In the genomic region with DNA sequence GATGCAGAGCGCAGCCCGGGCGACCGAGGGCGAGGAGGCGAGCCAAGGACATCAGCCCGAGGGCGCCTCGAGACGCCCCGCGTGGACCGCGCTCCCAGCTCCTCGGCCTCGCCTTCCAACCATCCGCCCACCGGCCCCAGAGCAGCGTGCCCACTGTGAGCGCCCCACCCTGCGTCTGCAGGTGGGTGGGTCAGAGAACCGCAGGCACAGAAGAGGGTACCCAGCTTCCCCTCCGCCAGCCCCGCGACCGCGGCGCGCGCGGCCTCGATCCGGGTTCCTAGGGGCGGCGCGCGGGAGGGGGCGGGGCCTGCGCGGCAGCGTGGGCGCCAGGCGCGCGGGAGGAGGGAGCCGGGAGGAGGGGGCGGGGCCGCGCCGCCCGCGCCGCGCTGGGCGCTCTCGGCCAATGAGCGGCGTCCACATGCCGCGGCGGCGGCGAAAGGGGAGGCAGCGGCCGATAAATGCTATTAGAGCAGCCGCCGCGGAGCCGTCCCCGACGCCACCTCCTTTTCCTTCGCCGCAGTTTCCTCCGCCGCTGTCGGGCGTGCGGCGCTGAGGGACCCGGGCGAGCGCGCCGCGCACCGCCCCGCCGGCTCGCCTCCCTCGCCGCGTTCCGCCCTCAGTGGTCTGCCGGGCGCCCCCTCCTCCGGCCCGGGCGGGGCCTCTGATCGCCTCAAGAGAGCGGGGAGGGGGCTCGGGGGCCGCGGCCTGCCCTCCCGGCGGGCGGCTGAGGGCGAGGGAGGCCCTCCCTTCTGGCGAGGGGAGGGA, we compare ENCODE assay signal across 1 cellular context.
TF ChIP-seq lines count a peak whose summit lies in the region.

A gene (plus strand): TSS at position 464 of the 765 bp plus-strand sequence. CDS start 543 bp downstream, outside the sequence.

TF ChIP-seq in HepG2, 621 proteins besides CTCF, POLR2A, EP300 and RAD21 (continued from another document and continues in another):
- TF ChIP-seq, protein P1, sequence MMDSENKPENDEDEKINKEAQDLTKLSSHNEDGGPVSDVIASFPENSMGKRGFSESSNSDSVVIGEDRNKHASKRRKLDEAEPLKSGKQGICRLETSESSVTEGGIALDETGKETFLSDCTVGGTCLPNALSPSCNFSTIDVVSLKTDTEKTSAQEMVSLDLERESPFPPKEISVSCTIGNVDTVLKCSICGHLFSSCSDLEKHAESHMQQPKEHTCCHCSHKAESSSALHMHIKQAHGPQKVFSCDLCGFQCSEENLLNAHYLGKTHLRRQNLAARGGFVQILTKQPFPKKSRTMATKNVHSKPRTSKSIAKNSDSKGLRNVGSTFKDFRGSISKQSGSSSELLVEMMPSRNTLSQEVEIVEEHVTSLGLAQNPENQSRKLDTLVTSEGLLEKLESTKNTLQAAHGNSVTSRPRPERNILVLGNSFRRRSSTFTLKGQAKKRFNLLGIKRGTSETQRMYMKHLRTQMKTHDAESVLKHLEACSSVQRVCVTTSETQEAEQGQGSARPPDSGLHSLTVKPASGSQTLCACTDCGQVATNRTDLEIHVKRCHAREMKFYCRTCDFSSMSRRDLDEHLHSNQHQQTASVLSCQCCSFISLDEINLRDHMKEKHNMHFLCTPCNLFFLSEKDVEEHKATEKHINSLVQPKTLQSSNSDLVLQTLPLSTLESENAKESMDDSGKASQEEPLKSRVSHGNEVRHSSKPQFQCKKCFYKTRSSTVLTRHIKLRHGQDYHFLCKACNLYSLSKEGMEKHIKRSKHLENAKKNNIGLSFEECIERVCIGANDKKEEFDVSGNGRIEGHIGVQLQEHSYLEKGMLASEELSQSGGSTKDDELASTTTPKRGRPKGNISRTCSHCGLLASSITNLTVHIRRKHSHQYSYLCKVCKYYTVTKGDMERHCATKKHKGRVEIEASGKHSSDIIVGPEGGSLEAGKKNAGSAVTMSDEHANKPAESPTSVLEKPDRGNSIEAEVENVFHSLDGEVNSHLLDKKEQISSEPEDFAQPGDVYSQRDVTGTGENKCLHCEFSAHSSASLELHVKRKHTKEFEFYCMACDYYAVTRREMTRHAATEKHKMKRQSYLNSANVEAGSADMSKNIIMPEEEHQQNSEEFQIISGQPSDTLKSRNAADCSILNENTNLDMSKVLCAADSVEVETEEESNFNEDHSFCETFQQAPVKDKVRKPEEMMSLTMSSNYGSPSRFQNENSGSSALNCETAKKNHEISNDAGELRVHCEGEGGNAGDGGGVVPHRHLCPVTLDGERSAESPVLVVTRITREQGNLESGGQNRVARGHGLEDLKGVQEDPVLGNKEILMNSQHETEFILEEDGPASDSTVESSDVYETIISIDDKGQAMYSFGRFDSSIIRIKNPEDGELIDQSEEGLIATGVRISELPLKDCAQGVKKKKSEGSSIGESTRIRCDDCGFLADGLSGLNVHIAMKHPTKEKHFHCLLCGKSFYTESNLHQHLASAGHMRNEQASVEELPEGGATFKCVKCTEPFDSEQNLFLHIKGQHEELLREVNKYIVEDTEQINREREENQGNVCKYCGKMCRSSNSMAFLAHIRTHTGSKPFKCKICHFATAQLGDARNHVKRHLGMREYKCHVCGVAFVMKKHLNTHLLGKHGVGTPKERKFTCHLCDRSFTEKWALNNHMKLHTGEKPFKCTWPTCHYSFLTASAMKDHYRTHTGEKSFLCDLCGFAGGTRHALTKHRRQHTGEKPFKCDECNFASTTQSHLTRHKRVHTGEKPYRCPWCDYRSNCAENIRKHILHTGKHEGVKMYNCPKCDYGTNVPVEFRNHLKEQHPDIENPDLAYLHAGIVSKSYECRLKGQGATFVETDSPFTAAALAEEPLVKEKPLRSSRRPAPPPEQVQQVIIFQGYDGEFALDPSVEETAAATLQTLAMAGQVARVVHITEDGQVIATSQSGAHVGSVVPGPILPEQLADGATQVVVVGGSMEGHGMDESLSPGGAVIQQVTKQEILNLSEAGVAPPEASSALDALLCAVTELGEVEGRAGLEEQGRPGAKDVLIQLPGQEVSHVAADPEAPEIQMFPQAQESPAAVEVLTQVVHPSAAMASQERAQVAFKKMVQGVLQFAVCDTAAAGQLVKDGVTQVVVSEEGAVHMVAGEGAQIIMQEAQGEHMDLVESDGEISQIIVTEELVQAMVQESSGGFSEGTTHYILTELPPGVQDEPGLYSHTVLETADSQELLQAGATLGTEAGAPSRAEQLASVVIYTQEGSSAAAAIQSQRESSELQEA (CRISPR knock-in tag; IDR thresholded peaks at IDR 0.05; ENCODE audit: not compliant biosample characterization) = peak; percentile 14
- TF ChIP-seq, protein P2, sequence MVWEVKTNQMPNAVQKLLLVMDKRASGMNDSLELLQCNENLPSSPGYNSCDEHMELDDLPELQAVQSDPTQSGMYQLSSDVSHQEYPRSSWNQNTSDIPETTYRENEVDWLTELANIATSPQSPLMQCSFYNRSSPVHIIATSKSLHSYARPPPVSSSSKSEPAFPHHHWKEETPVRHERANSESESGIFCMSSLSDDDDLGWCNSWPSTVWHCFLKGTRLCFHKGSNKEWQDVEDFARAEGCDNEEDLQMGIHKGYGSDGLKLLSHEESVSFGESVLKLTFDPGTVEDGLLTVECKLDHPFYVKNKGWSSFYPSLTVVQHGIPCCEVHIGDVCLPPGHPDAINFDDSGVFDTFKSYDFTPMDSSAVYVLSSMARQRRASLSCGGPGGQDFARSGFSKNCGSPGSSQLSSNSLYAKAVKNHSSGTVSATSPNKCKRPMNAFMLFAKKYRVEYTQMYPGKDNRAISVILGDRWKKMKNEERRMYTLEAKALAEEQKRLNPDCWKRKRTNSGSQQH (CRISPR knock-in tag; IDR thresholded peaks at IDR 0.05; ENCODE audit: low read depth) = peak; percentile 87; the same call in 1 of the 2 replicates
- TF ChIP-seq, protein P3, sequence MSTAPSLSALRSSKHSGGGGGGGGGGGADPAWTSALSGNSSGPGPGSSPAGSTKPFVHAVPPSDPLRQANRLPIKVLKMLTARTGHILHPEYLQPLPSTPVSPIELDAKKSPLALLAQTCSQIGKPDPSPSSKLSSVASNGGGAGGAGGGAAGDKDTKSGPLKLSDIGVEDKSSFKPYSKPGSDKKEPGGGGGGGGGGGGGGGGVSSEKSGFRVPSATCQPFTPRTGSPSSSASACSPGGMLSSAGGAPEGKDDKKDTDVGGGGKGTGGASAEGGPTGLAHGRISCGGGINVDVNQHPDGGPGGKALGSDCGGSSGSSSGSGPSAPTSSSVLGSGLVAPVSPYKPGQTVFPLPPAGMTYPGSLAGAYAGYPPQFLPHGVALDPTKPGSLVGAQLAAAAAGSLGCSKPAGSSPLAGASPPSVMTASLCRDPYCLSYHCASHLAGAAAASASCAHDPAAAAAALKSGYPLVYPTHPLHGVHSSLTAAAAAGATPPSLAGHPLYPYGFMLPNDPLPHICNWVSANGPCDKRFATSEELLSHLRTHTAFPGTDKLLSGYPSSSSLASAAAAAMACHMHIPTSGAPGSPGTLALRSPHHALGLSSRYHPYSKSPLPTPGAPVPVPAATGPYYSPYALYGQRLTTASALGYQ (CRISPR knock-in tag; IDR thresholded peaks at IDR 0.05) = no peak
- peak; percentile 73 for TF ChIP-seq ERF (CRISPR knock-in tag; IDR thresholded peaks at IDR 0.05)
- TF ChIP-seq MLLT10 (CRISPR knock-in tag; IDR thresholded peaks at IDR 0.05) = no peak
- TF ChIP-seq MYC (CRISPR knock-in tag; IDR thresholded peaks at IDR 0.05; ENCODE audit: borderline replicate concordance) = no peak; the same call in none of the 2 replicates
- no peak for TF ChIP-seq SOX6 (IDR thresholded peaks at IDR 0.05)
- TF ChIP-seq SOX6 (CRISPR knock-in tag; IDR thresholded peaks at IDR 0.05) = 0 out of 2 replicates have a peak, but pooled peaks have one; percentile 18
- TF ChIP-seq ZNF34 (CRISPR knock-in tag; IDR thresholded peaks at IDR 0.05; ENCODE audit: borderline replicate concordance) = no peak
- TF ChIP-seq ZNF550 (CRISPR knock-in tag; IDR thresholded peaks at IDR 0.05; ENCODE audit: borderline replicate concordance) = no peak
- peak; percentile 25; the same call in 1 of the 2 replicates for TF ChIP-seq ZNF563 (CRISPR knock-in tag; IDR thresholded peaks at IDR 0.05)
- TF ChIP-seq, protein P4, sequence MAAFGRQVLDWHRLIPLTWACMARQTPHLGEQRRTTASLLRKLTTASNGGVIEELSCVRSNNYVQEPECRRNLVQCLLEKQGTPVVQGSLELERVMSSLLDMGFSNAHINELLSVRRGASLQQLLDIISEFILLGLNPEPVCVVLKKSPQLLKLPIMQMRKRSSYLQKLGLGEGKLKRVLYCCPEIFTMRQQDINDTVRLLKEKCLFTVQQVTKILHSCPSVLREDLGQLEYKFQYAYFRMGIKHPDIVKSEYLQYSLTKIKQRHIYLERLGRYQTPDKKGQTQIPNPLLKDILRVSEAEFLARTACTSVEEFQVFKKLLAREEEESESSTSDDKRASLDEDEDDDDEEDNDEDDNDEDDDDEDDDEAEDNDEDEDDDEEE (CRISPR knock-in tag; IDR thresholded peaks at IDR 0.05) = peak; percentile 79; the same call in 1 of the 2 replicates
- TF ChIP-seq, protein P5, sequence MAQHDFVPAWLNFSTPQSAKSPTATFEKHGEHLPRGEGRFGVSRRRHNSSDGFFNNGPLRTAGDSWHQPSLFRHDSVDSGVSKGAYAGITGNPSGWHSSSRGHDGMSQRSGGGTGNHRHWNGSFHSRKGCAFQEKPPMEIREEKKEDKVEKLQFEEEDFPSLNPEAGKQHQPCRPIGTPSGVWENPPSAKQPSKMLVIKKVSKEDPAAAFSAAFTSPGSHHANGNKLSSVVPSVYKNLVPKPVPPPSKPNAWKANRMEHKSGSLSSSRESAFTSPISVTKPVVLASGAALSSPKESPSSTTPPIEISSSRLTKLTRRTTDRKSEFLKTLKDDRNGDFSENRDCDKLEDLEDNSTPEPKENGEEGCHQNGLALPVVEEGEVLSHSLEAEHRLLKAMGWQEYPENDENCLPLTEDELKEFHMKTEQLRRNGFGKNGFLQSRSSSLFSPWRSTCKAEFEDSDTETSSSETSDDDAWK (CRISPR knock-in tag; IDR thresholded peaks at IDR 0.05) = no peak
- TF ChIP-seq ZNF24 (IDR thresholded peaks at IDR 0.05) = no peak
- TF ChIP-seq, protein P6, sequence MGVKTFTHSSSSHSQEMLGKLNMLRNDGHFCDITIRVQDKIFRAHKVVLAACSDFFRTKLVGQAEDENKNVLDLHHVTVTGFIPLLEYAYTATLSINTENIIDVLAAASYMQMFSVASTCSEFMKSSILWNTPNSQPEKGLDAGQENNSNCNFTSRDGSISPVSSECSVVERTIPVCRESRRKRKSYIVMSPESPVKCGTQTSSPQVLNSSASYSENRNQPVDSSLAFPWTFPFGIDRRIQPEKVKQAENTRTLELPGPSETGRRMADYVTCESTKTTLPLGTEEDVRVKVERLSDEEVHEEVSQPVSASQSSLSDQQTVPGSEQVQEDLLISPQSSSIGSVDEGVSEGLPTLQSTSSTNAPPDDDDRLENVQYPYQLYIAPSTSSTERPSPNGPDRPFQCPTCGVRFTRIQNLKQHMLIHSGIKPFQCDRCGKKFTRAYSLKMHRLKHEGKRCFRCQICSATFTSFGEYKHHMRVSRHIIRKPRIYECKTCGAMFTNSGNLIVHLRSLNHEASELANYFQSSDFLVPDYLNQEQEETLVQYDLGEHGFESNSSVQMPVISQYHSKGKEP (CRISPR knock-in tag; IDR thresholded peaks at IDR 0.05) = no peak
- no peak for TF ChIP-seq ZNF3 (CRISPR knock-in tag; IDR thresholded peaks at IDR 0.05)
- no peak for TF ChIP-seq ZNF496 (CRISPR knock-in tag; IDR thresholded peaks at IDR 0.05; ENCODE audit: insufficient replicate concordance)
- TF ChIP-seq PRMT3 (CRISPR knock-in tag; IDR thresholded peaks at IDR 0.05; ENCODE audit: borderline replicate concordance, low read depth) = 0 out of 2 replicates have a peak, but pooled peaks have one; percentile 79
- TF ChIP-seq KLF9 (CRISPR knock-in tag; IDR thresholded peaks at IDR 0.05; ENCODE audit: low read depth) = no peak
- no peak for TF ChIP-seq KDM6A (CRISPR knock-in tag; IDR thresholded peaks at IDR 0.05; ENCODE audit: low read depth)
- TF ChIP-seq ZNF143 (CRISPR knock-in tag; IDR thresholded peaks at IDR 0.05) = no peak
- TF ChIP-seq ZKSCAN8 (CRISPR knock-in tag; IDR thresholded peaks at IDR 0.05; ENCODE audit: borderline replicate concordance) = no peak
- TF ChIP-seq, protein P7, sequence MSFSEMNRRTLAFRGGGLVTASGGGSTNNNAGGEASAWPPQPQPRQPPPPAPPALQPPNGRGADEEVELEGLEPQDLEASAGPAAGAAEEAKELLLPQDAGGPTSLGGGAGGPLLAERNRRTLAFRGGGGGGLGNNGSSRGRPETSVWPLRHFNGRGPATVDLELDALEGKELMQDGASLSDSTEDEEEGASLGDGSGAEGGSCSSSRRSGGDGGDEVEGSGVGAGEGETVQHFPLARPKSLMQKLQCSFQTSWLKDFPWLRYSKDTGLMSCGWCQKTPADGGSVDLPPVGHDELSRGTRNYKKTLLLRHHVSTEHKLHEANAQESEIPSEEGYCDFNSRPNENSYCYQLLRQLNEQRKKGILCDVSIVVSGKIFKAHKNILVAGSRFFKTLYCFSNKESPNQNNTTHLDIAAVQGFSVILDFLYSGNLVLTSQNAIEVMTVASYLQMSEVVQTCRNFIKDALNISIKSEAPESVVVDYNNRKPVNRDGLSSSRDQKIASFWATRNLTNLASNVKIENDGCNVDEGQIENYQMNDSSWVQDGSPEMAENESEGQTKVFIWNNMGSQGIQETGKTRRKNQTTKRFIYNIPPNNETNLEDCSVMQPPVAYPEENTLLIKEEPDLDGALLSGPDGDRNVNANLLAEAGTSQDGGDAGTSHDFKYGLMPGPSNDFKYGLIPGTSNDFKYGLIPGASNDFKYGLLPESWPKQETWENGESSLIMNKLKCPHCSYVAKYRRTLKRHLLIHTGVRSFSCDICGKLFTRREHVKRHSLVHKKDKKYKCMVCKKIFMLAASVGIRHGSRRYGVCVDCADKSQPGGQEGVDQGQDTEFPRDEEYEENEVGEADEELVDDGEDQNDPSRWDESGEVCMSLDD (CRISPR knock-in tag; IDR thresholded peaks at IDR 0.05; ENCODE audit: borderline replicate concordance) = peak; percentile 53; the same call in 1 of the 2 replicates
- TF ChIP-seq NFATC3 (CRISPR knock-in tag; IDR thresholded peaks at IDR 0.05) = no peak
- peak; percentile 72; the same call in 1 of the 2 replicates for TF ChIP-seq KDM5B (CRISPR knock-in tag; IDR thresholded peaks at IDR 0.05; ENCODE audit: borderline replicate concordance)
- no peak for TF ChIP-seq ATF7 (IDR thresholded peaks at IDR 0.05)
- no peak for TF ChIP-seq ATF7 (CRISPR knock-in tag; IDR thresholded peaks at IDR 0.05)
- peak; percentile 5; the same call in 1 of the 2 replicates for TF ChIP-seq ATF7-NPFF (CRISPR knock-in tag; IDR thresholded peaks at IDR 0.05; ENCODE audit: low read depth)
- no peak for TF ChIP-seq JUN (CRISPR knock-in tag; IDR thresholded peaks at IDR 0.05)
- TF ChIP-seq, protein P8, sequence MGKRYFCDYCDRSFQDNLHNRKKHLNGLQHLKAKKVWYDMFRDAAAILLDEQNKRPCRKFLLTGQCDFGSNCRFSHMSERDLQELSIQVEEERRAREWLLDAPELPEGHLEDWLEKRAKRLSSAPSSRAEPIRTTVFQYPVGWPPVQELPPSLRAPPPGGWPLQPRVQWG (CRISPR knock-in tag; IDR thresholded peaks at IDR 0.05; ENCODE audit: borderline replicate concordance, low read depth) = no peak
- 0 out of 2 replicates have a peak, but pooled peaks have one; percentile 34 for TF ChIP-seq ZNF773 (CRISPR knock-in tag; IDR thresholded peaks at IDR 0.05; ENCODE audit: borderline replicate concordance)
- peak; percentile 31 for TF ChIP-seq ZNF781 (CRISPR knock-in tag; IDR thresholded peaks at IDR 0.05; ENCODE audit: borderline replicate concordance, not compliant biosample characterization)
- no peak for TF ChIP-seq ZNF230 (CRISPR knock-in tag; IDR thresholded peaks at IDR 0.05)
- TF ChIP-seq, protein P9, sequence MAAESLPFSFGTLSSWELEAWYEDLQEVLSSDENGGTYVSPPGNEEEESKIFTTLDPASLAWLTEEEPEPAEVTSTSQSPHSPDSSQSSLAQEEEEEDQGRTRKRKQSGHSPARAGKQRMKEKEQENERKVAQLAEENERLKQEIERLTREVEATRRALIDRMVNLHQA (CRISPR knock-in tag; IDR thresholded peaks at IDR 0.05) = no peak
- peak; percentile 63 for TF ChIP-seq TGIF2 (CRISPR knock-in tag; IDR thresholded peaks at IDR 0.05)
- TF ChIP-seq MED1 (CRISPR knock-in tag; IDR thresholded peaks at IDR 0.05) = no peak
- no peak; the same call in 1 of the 2 replicates for TF ChIP-seq RNF2 (conservative IDR thresholded peaks at IDR 0.05; ENCODE audit: low read depth)
- 0 out of 2 replicates have a peak, but pooled peaks have one; percentile 29 for TF ChIP-seq ZNF589 (CRISPR knock-in tag; conservative IDR thresholded peaks at IDR 0.05)
